ENCODE assay signal across 1 cellular context in genomic region chr12:94813314-94813713, GRCh38.
A peak's percentile ranks its signal among the peaks of the same experiment; 100 is the strongest.
TF ChIP-seq lines count a peak whose summit lies in the region.

No MANE protein-coding gene starts in this region.

TF ChIP-seq in HEK293, 187 proteins besides CTCF, POLR2A, EP300 and RAD21 (continued from another document):
- TF ChIP-seq ZNF518A (tag by site-specific recombination; conservative IDR thresholded peaks at IDR 0.05; ENCODE audit: low read depth) = peak; percentile 43
- TF ChIP-seq BCL6B (tag by site-specific recombination; IDR thresholded peaks at IDR 0.05) = no peak
